ENCODE assay signal across 25 cellular contexts in the genomic region with DNA sequence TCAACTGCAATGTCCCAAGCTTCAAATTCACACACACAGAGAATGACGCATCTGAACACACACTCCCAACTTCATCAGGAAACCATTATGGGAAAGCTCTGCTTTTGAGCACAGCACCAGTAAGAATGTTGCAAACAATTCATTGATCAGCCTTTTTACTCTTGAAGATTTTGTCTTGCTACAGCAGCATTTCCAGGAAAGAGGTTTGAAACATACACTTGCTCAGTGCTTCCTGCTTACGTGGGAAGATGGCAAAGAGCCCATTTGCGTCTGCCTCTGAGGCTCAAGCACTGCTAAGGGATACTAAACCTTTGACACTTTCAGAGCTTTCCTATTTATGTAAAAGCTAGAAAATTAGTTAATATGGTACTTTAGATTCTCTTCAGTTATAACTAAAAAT.
DNase-seq lines count a peak whose midpoint lies in the region; ATAC-seq and TF ChIP-seq lines count a peak whose summit lies in the region.
"Had no signal": no experiment of that assay in that cellular context is flagged by ENCODE, and none has a peak within 500 bp of the region (broad histone marks: within the 10 kb centered on the region; RNA-seq: fewer than 3 reads in every experiment).

No MANE protein-coding gene starts in this region.

- H3K36me3 Mint-ChIP-seq in chondrocyte (ENCODE audit: low read depth) = no peaks in the 10 kb centered on the region
- H3K36me3 Mint-ChIP-seq: CD4-positive, alpha-beta memory T cell had no signal

- no peaks in the 10 kb centered on the region for H3K36me3 ChIP-seq in testis (ENCODE audit: low read depth, missing control alignments)

- no peaks in the 10 kb centered on the region for H3K4me1 Mint-ChIP-seq in chondrocyte (ENCODE audit: low read depth)
- H3K4me1 Mint-ChIP-seq: GM23338, H9 had no signal

- no peak overlapping the region for H3K4me3 ChIP-seq in fibroblast of pulmonary artery (replicated peaks; ENCODE audit: low read depth, low read length)
- H3K4me3 ChIP-seq in testis = no peak overlapping the region
- H3K4me3 ChIP-seq: GM12878, GM23338 had no signal

- TF ChIP-seq CTCF in fibroblast of pulmonary artery (IDR thresholded peaks at IDR 0.05; ENCODE audit: low read length, missing control alignments) = no peak
- no peak for TF ChIP-seq CTCF in testis (IDR thresholded peaks at IDR 0.05)
- TF ChIP-seq CTCF in chondrocyte (IDR thresholded peaks at IDR 0.05) = no peak

- no peak for TF ChIP-seq POLR2A in testis (IDR thresholded peaks at IDR 0.05)

- no peak overlapping the region for H3K27ac Mint-ChIP-seq in chondrocyte (ENCODE audit: unreplicated experiment)
- H3K27ac Mint-ChIP-seq: CD4-positive, alpha-beta memory T cell; GM23338; H9 had no signal

- no peaks in the 10 kb centered on the region for H3K4me1 ChIP-seq in testis
- H3K4me1 ChIP-seq: Caco-2 had no signal

- peak; percentile 33 for DNase-seq in left cardiac atrium
- DNase-seq in Right ventricle myocardium inferior (ENCODE audit: missing footprints) = no peak
- DNase-seq in dermis blood vessel endothelial cell = peak; percentile 45
- peak; percentile 12 for DNase-seq in fibroblast of pulmonary artery (ENCODE audit: low read depth)
- DNase-seq in testis = peak; percentile 27
- no peak for DNase-seq in chondrocyte (ENCODE audit: low spot score)
- DNase-seq: C1 segment of cervical spinal cord; Caco-2; CD4-positive, alpha-beta memory T cell; EL; GDM1; H9; IMR-90; KG1; MM.1S; NCI-H2029; NCI-H446; NCI-H526; NCI-H82; RPMI8226; SHP77 had no signal

- H3K27me3 Mint-ChIP-seq in chondrocyte (ENCODE audit: low read depth) = no peaks in the 10 kb centered on the region

- H3K4me3 Mint-ChIP-seq in chondrocyte (ENCODE audit: unreplicated experiment) = no peak overlapping the region
- H3K4me3 Mint-ChIP-seq: CD4-positive, alpha-beta memory T cell; GM23338; H9 had no signal

- H3K9me3 ChIP-seq in testis = no peaks in the 10 kb centered on the region
- H3K9me3 ChIP-seq: Caco-2 had no signal

- H3K9me3 Mint-ChIP-seq in chondrocyte (ENCODE audit: low read depth) = no peaks in the 10 kb centered on the region
- H3K9me3 Mint-ChIP-seq: CD4-positive, alpha-beta memory T cell; H9 had no signal

- 38 to 39% methylated on average over 3 of the region's 3 CpGs for WGBS in testis, 2 donors

- intact Hi-C loops in left cardiac atrium (cut with DNase I) (no loop called here), Right ventricle myocardium inferior (cut with DNase I) (no loop called here), testis (cut with DNase I; ENCODE audit: low total_unique reads) (no loop called here)

- ATAC-seq in left cardiac atrium (peak in 1 of 2 donors; percentile 67), Right ventricle myocardium inferior (no peak), HG03520 (IDR thresholded peaks at IDR 0.05; ENCODE audit: unreplicated experiment) (no peak), HG03565 (IDR thresholded peaks at IDR 0.05; ENCODE audit: unreplicated experiment) (no peak)
- ATAC-seq: GM12878, GM23338 had no signal

- H3K27ac ChIP-seq in testis = no peak overlapping the region

- H3K27me3 ChIP-seq in testis = no peaks in the 10 kb centered on the region

Comparison
In these comparisons a context has a peak if more than half of its experiments do, and no peak if none do; other contexts are left out.
1. DNase-seq: peak in left cardiac atrium (single experiment), dermis blood vessel endothelial cell (single experiment), fibroblast of pulmonary artery (single experiment) and testis (single experiment); none in Right ventricle myocardium inferior (single experiment) and chondrocyte (single experiment).